In genomic region chr4:136002316-136002715, GRCh38 we compare ENCODE assay signal across 28 cellular contexts.
"Had no signal": no experiment of that assay in that cellular context is flagged by ENCODE, and none has a peak within 500 bp of the region (broad histone marks: within the 10 kb centered on the region; RNA-seq: fewer than 3 reads in every experiment).

No MANE protein-coding gene starts in this region.

- H3K36me3 ChIP-seq: esophagus squamous epithelium, gastrocnemius medialis, stomach, thyroid gland, upper lobe of left lung, vagina had no signal

- H3K4me3 ChIP-seq: esophagus squamous epithelium, gastrocnemius medialis, stomach, thyroid gland, upper lobe of left lung, vagina had no signal

- ATAC-seq: activated T-cell treated with anti-CD3 and anti-CD28 coated beads, Interleukin-2, amount 50 U/mL, for 72 hours; gastrocnemius medialis; left cardiac atrium; left ventricle myocardium superior; sciatic nerve; stimulated activated memory B cell treated with anti-CD40 and anti-IgM and Interleukin-4, amounts not matched to agents 10 μg/mL and 1 μg/mL and 100 μg/mL, for 72 hours had no signal

- H3K9me3 ChIP-seq: esophagus squamous epithelium, gastrocnemius medialis, stomach, thyroid gland, upper lobe of left lung, vagina had no signal

- H3K27me3 ChIP-seq: esophagus squamous epithelium, gastrocnemius medialis, stomach, thyroid gland, upper lobe of left lung, vagina had no signal

- H3K27ac ChIP-seq: epithelial cell of prostate, esophagus squamous epithelium, gastrocnemius medialis, stomach, thyroid gland, upper lobe of left lung, vagina, VCaP had no signal

- H3K4me1 ChIP-seq: esophagus squamous epithelium, gastrocnemius medialis, stomach, thyroid gland, upper lobe of left lung, vagina had no signal

- DNase-seq: activated CD4-positive, alpha-beta T cell treated with anti-CD3 and anti-CD28 coated beads for 4 hours; activated CD4-positive, alpha-beta T cell treated with anti-CD3 and anti-CD28 coated beads, Interleukin-2, amount 50 U/mL, for 4 hours; activated naive CD4-positive, alpha-beta T cell treated with Interleukin-2 at 50 U/mL for 16 hours; activated naive CD8-positive, alpha-beta T cell treated with anti-CD3 and anti-CD28 coated beads for 36 hours; activated T-cell treated with anti-CD3 and anti-CD28 coated beads for 4 hours; activated T-cell treated with anti-CD3 and anti-CD28 coated beads, Interleukin-2, amount 50 U/mL, for 72 hours; amniotic stem cell; dermis blood vessel endothelial cell; effector CD4-positive, alpha-beta T cell; esophagus squamous epithelium; gastrocnemius medialis; glutamatergic neuron; islet precursor cell; left cardiac atrium; left ventricle myocardium superior; retina; small intestine; stimulated activated CD4-positive, alpha-beta T cell treated with anti-CD3 and anti-CD28 coated beads, Interleukin-1b, Interleukin-23, amount 100 ng/mL, for 48 hours; stimulated activated CD4-positive, alpha-beta T cell treated with anti-CD3 and anti-CD28 coated beads, Interleukin-4, amount 100 ng/mL, for 4 hours; stimulated activated CD8-positive, alpha-beta memory T cell treated with anti-CD3 and anti-CD28 coated beads, Interleukin-4, amount 100 ng/mL, for 48 hours; stomach; thyroid gland; upper lobe of left lung had no signal
